ENCODE assay signal across 1 cellular context in the genomic region with DNA sequence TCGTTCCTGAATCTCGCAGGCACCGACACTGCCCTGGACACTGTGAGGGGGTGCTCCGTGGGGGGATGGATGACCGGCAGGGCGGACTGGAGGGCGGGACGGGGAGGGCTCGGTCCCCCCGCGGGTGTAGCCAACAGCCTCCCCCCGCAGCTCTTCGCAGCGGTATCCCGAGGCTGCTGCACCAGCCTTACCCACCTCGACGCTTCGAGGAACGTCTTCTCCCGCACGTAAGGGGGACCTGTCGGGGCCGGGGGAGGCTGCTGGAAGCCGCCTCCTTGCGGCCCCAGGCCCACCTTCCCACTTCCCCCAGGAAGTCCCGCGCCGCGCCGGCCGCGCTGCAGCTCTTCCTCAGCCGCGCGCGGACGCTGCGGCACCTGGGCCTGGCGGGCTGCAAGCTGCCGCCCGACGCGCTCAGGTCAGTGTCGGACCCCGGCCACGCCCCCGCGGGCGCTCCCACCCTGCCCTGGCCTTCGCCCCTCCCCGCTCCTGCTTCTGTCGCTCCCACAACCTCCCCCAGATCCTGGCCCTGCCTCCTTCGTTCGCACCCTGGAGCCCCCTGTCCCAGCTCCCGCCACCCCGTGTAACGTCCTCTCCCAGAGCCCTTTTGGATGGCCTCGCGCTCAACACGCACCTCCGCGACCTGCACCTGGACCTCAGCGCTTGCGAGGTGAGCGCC.
TF ChIP-seq lines count a peak whose summit lies in the region.

No MANE protein-coding gene starts in this region.

TF ChIP-seq in endothelial cell of umbilical vein, 7 proteins besides CTCF, POLR2A, EP300 and RAD21:
- TF ChIP-seq EZH2 (IDR thresholded peaks at IDR 0.05; ENCODE audit: borderline replicate concordance, low read depth, low read length, severe bottlenecking) = peak; percentile 86
- TF ChIP-seq, protein P1, sequence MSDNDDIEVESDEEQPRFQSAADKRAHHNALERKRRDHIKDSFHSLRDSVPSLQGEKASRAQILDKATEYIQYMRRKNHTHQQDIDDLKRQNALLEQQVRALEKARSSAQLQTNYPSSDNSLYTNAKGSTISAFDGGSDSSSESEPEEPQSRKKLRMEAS (IDR thresholded peaks at IDR 0.05; ENCODE audit: insufficient read depth, insufficient read length) = no peak
